ENCODE assay signal across 8 cellular contexts in genomic region chr16:83899272-83899897, GRCh38. TPM values are rescaled to one million over a fixed set of nuclear protein-coding genes. Genes with fewer than 3 reads are reported as not detected.
A peak's percentile ranks its signal among the peaks of the same experiment; 100 is the strongest.
DNase-seq lines count a peak whose midpoint lies in the region; ATAC-seq, FAIRE-seq and TF ChIP-seq lines count a peak whose summit lies in the region.

No MANE protein-coding gene starts in this region.

- peak overlapping the region; percentile 13 for H4K12ac ChIP-seq in trophoblast cell (ENCODE audit: low read depth, low read length)

- no peak for TF ChIP-seq CTCF in A549 (IDR thresholded peaks at IDR 0.05)
- TF ChIP-seq CTCF in PC-3 (conservative IDR thresholded peaks at IDR 0.05; ENCODE audit: low read depth, low read length) = no peak
- TF ChIP-seq CTCF in uterus (IDR thresholded peaks at IDR 0.05) = no peak

- H3K4me1 Mint-ChIP-seq in activated naive CD4-positive, alpha-beta T cell treated with anti-CD3 and anti-CD28 coated beads, Interleukin-2, amount 10 ng/mL, durations not matched to agents 7 days and 5 days = peaks cover 33% of the 10 kb centered on the region

- peak overlapping the region; percentile 3 for H2BK120ac ChIP-seq in trophoblast cell (ENCODE audit: insufficient read depth, low read length, poor library complexity)

- H3K27me3 ChIP-seq in PC-3 (ENCODE audit: low read length) (no peaks in the 10 kb centered on the region), trophoblast cell (ENCODE audit: insufficient read depth, low read length) (no peaks in the 10 kb centered on the region), uterus (no peaks in the 10 kb centered on the region)

- peak overlapping the region; percentile 64 to 93 for H3K27ac ChIP-seq in A549
- H3K27ac ChIP-seq in PC-3 (ENCODE audit: low read length) = no peak overlapping the region
- H3K27ac ChIP-seq in trophoblast cell (ENCODE audit: low read depth, low read length) = peak overlapping the region; percentile 45
- peak overlapping the region; percentile 79 to 95 for H3K27ac ChIP-seq in uterus

- H3K27ac Mint-ChIP-seq in activated naive CD4-positive, alpha-beta T cell treated with anti-CD3 and anti-CD28 coated beads, Interleukin-2, amount 10 ng/mL, durations not matched to agents 7 days and 5 days = peak overlapping the region; percentile 78

- peak overlapping the region; percentile 63 for H3K4me3 ChIP-seq in A549
- peak overlapping the region; percentile 69 for H3K4me3 ChIP-seq in PC-3 (ENCODE audit: low read length)
- peak overlapping the region; percentile 90 for H3K4me3 ChIP-seq in trophoblast cell (ENCODE audit: low read depth, low read length)
- H3K4me3 ChIP-seq in uterus = peak overlapping the region; percentile 43 to 76

- H3K23ac ChIP-seq in trophoblast cell (ENCODE audit: low read length) = no peak overlapping the region

- WGBS in A549 (ENCODE audit: missing lambda C conversion rate) = 41% methylated on average over 21 of the region's 73 CpGs
- WGBS in trophoblast cell (ENCODE audit: extremely low coverage, insufficient coverage, insufficient read length) = no CpG with 5 or more reads among the region's 73 CpGs

- no peak for FAIRE-seq in A549 (lab: Jason Lieb, UNC)

- H3K9ac ChIP-seq in PC-3 (ENCODE audit: low read length) (peak overlapping the region; percentile 40; the same call in 1 of the 2 replicates), trophoblast cell (ENCODE audit: low read length) (peak overlapping the region; percentile 90)

- no peak overlapping the region for H2AK5ac ChIP-seq in trophoblast cell (ENCODE audit: low read length)

- ATAC-seq in A549 (peak; percentile 72 to 77), GM18508 (IDR thresholded peaks at IDR 0.05; ENCODE audit: insufficient read depth, unreplicated experiment) (peak; percentile 22), HG02981 (IDR thresholded peaks at IDR 0.05; ENCODE audit: unreplicated experiment) (peak; percentile 57), PC-3 (peak; percentile 65)

- intact Hi-C loops in PC-3 (cut with micrococcal nuclease) (no loop called here), uterus (cut with DNase I; ENCODE audit: low total_unique reads) (no loop called here)

- TF ChIP-seq RAD21 in A549 (conservative IDR thresholded peaks at IDR 0.05 in 1 of 2, IDR thresholded peaks at IDR 0.05 in 1 of 2) = no peak

- H3K4me2 ChIP-seq in A549 = peak overlapping the region; percentile 91
- peak overlapping the region; percentile 93 for H3K4me2 ChIP-seq in PC-3 (ENCODE audit: low read length)
- H3K4me2 ChIP-seq in trophoblast cell (ENCODE audit: low read length) = peak overlapping the region; percentile 100

- no peaks in the 10 kb centered on the region for H3F3A ChIP-seq in PC-3 (ENCODE audit: low read length, unreplicated experiment)

- no peak for TF ChIP-seq EP300 in A549 (IDR thresholded peaks at IDR 0.05)

- peak overlapping the region; percentile 28 for H3K18ac ChIP-seq in trophoblast cell (ENCODE audit: low read length)

- H3K9me3 ChIP-seq in A549 (no peaks in the 10 kb centered on the region), PC-3 (ENCODE audit: low read length) (no peaks in the 10 kb centered on the region), trophoblast cell (ENCODE audit: insufficient read depth, low read depth, low read length) (no peaks in the 10 kb centered on the region), uterus (no peaks in the 10 kb centered on the region)

- no TSS peak for BruUV-seq in PC-3 (replicated peaks; lab: Mats Ljungman, UMichigan)

- H2AFZ ChIP-seq in PC-3 (ENCODE audit: low read length) (peak overlapping the region; percentile 75), trophoblast cell (ENCODE audit: insufficient read depth, low read length, poor library complexity) (peak overlapping the region; percentile 38)

- no peaks in the 10 kb centered on the region for H3K79me2 ChIP-seq in PC-3 (ENCODE audit: low read length)
- H3K79me2 ChIP-seq in trophoblast cell (ENCODE audit: control insufficient read depth, insufficient read depth, low read length, poor library complexity) = peaks cover 7% of the 10 kb centered on the region

- POLR2A ChIA-PET in A549 (lab: Yijun Ruan, JAX) (no interaction called here), PC-3 (lab: Charles Lee; ENCODE audit: unreplicated experiment) (no interaction called here)

- peaks cover 18% of the 10 kb centered on the region for H3K27me3 Mint-ChIP-seq in activated naive CD4-positive, alpha-beta T cell treated with anti-CD3 and anti-CD28 coated beads, Interleukin-2, amount 10 ng/mL, durations not matched to agents 7 days and 5 days

- H3K9me2 ChIP-seq in PC-3 (replicated peaks; ENCODE audit: low read length) = no peaks in the 10 kb centered on the region

- DNase-seq in A549 (ENCODE audit: low read depth in 1 of 2, low spot score in 1 of 2) (peak; percentile 31 to 35), PC-3 (peak; percentile 21), glomerular visceral epithelial cell (ENCODE audit: extremely low spot score) (peak; percentile 45), trophoblast cell (peak; percentile 51 to 67), uterus (peak in 1 of 2 donors; percentile 27)
- peak; percentile 61 for DNase-seq in activated naive CD4-positive, alpha-beta T cell treated with anti-CD3 and anti-CD28 coated beads, Interleukin-2, amount 10 ng/mL, durations not matched to agents 7 days and 5 days

- no peaks in the 10 kb centered on the region for H4K20me1 ChIP-seq in PC-3 (ENCODE audit: low read length)

- TF ChIP-seq POLR2A in A549 (IDR thresholded peaks at IDR 0.05; ENCODE audit: low read length) (0 out of 2 replicates have a peak, but pooled peaks have one; percentile 10), uterus (IDR thresholded peaks at IDR 0.05) (no peak)

- peaks cover 2% of the 10 kb centered on the region for H3K36me3 Mint-ChIP-seq in activated naive CD4-positive, alpha-beta T cell treated with anti-CD3 and anti-CD28 coated beads, Interleukin-2, amount 10 ng/mL, durations not matched to agents 7 days and 5 days

- peaks cover 10% of the 10 kb centered on the region for H3K79me1 ChIP-seq in trophoblast cell (ENCODE audit: low read length)

- no peaks in the 10 kb centered on the region for H3K36me3 ChIP-seq in PC-3 (ENCODE audit: low read depth, low read length)
- H3K36me3 ChIP-seq in trophoblast cell (ENCODE audit: control insufficient read depth in 1 of 2, insufficient read depth in 2 of 2, low read length in 2 of 2) = no peaks in the 10 kb centered on the region
- H3K36me3 ChIP-seq in uterus = no peaks in the 10 kb centered on the region

- peak overlapping the region; percentile 46 for H3K4ac ChIP-seq in trophoblast cell (ENCODE audit: low read depth, low read length)

- H3K4me1 ChIP-seq in A549 (peaks cover 8% of the 10 kb centered on the region; the same call in 2 of the 3 replicates), PC-3 (ENCODE audit: insufficient read depth, low read length) (peaks cover 7% of the 10 kb centered on the region), trophoblast cell (ENCODE audit: control insufficient read depth in 1 of 2, insufficient read depth in 2 of 2, low read length in 2 of 2) (peaks cover 10 to 11% of the 10 kb centered on the region in 2 experiments), uterus (peaks cover 0 to 3% of the 10 kb centered on the region in 2 donors)

- peak overlapping the region; percentile 74 for H4K91ac ChIP-seq in trophoblast cell (ENCODE audit: low read depth, low read length)

- CTCF ChIA-PET in A549 (lab: Yijun Ruan, JAX) = interaction anchor here (1.0 to 1.2 kb wide), 2 partner anchors 8 to 74 kb away, joined by 3 to 10 read pairs; no protein-coding TSS in a partner anchor
- CTCF ChIA-PET in PC-3 (lab: Charles Lee) = no interaction called here
- CTCF ChIA-PET in activated naive CD4-positive, alpha-beta T cell treated with anti-CD3 and anti-CD28 coated beads, Interleukin-2, amount 10 ng/mL, durations not matched to agents 7 days and 5 days (lab: Charles Lee) = interaction anchor here (1.5 kb wide), 1 partner anchor 73 kb away, joined by 7 read pairs; no protein-coding TSS in a partner anchor

- H3K4me3 Mint-ChIP-seq in activated naive CD4-positive, alpha-beta T cell treated with anti-CD3 and anti-CD28 coated beads, Interleukin-2, amount 10 ng/mL, durations not matched to agents 7 days and 5 days = peak overlapping the region; percentile 90

- peak overlapping the region; percentile 77 for H4K8ac ChIP-seq in trophoblast cell (ENCODE audit: low read depth, low read length)

- H2BK12ac ChIP-seq in trophoblast cell (ENCODE audit: low read length) = no peak overlapping the region

- no peak overlapping the region for H2BK5ac ChIP-seq in trophoblast cell (ENCODE audit: low read depth, low read length, poor library complexity)

- H3K9me3 Mint-ChIP-seq in activated naive CD4-positive, alpha-beta T cell treated with anti-CD3 and anti-CD28 coated beads, Interleukin-2, amount 10 ng/mL, durations not matched to agents 7 days and 5 days = no peaks in the 10 kb centered on the region

- H3K14ac ChIP-seq in trophoblast cell (ENCODE audit: low read length) = peak overlapping the region; percentile 59

TF ChIP-seq in A549, 52 proteins besides CTCF, POLR2A, EP300 and RAD21 (continues in another document):
- TF ChIP-seq, protein P1, sequence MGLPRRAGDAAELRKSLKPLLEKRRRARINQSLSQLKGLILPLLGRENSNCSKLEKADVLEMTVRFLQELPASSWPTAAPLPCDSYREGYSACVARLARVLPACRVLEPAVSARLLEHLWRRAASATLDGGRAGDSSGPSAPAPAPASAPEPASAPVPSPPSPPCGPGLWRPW (IDR thresholded peaks at IDR 0.05) = no peak
- TF ChIP-seq HOXB13 (CRISPR knock-in tag; IDR thresholded peaks at IDR 0.05; ENCODE audit: low read depth) (peak; percentile 23; the same call in 1 of the 2 replicates), JUN (IDR thresholded peaks at IDR 0.05) (0 out of 5 replicates have a peak, but pooled peaks of 1 of the 2 experiments have one; percentile 30)

RNA-seq across cellular contexts. Expression of gene MLYCD, which starts 0.5 kb away (rescaled TPM):
- polyA plus RNA-seq in A549 (2011; rRNA removed) (1.7 and 2.1 TPM in 2 replicates), A549 (2017; fragmentation: RNase III; extraction: RNeasy Plus Mini Kit Qiagen cat#74134 plus additional on column Dnase treatment) (1.1 to 1.4 TPM (median 1.3 TPM) in 3 replicates)
- 1.2 and 1.5 TPM in 2 replicates for polyA plus RNA-seq in A549 (2012; cell fraction: cytosol; rRNA removed)
- 3.3 and 3.7 TPM in 2 replicates for polyA plus RNA-seq in A549 (2012; cell fraction: nucleus; rRNA removed)
- 6.7 and 7.5 TPM in 2 replicates for polyA minus RNA-seq in A549 (2011; rRNA and poly(A)+ RNA removed)
- total RNA-seq in PC-3 (2014; rRNA removed) (0.95 and 1.2 TPM in 2 replicates), uterus (10 to 100 TPM in 1 of 4 donors, 1 to 10 TPM in 3; 4.5 to 16.6 (median 6.7) TPM)
- 0.89 and 0.93 TPM in 2 replicates for polyA plus RNA-seq in trophoblast cell (2013)

RNA-seq across cellular contexts. Expression of gene OSGIN1, which starts 53.7 kb away (rescaled TPM):
- polyA plus RNA-seq in A549 (2011; rRNA removed) = 23.9 and 25.9 TPM in 2 replicates
- 80.5 and 106 TPM in 2 replicates for polyA plus RNA-seq in A549 (2012; cell fraction: cytosol; rRNA removed)
- polyA plus RNA-seq in A549 (2012; cell fraction: nucleus; rRNA removed) = 167 and 232 TPM in 2 replicates
- polyA plus RNA-seq in A549 (2017; fragmentation: RNase III; extraction: RNeasy Plus Mini Kit Qiagen cat#74134 plus additional on column Dnase treatment) = 37.6 to 49.1 TPM (median 39.1 TPM) in 3 replicates
- polyA minus RNA-seq in A549 (2011; rRNA and poly(A)+ RNA removed) = 18.1 and 25.6 TPM in 2 replicates
- 6.6 and 9.8 TPM in 2 replicates for total RNA-seq in PC-3 (2014; rRNA removed)
- 1.3 and 1.5 TPM in 2 replicates for polyA plus RNA-seq in trophoblast cell (2013)
- total RNA-seq in uterus = 1 to 10 TPM in 2 of 4 donors, under 1 TPM in 1, not detected in 1; 0.77 to 5.4 (median 1.2) TPM

Comparison
In these comparisons a context has a peak if more than half of its experiments do, and no peak if none do; other contexts are left out.
1. ATAC-seq: peak in every context shown above with its lines; median percentile 74 in A549; 65 in PC-3; 57 in HG02981; 22 in GM18508.